Comparison of ENCODE assay signal across 1 cellular context in genomic region chr4:138555107-138555506, GRCh38.
TF ChIP-seq lines count a peak whose summit lies in the region.

No MANE protein-coding gene starts in this region.

TF ChIP-seq in GM23338, 12 proteins besides CTCF, POLR2A, EP300 and RAD21 (continued from another document):
- no peak for TF ChIP-seq REST (IDR thresholded peaks at IDR 0.05; ENCODE audit: unreplicated experiment)
- TF ChIP-seq JUNB (IDR thresholded peaks at IDR 0.05; ENCODE audit: unreplicated experiment), result no peak
- TF ChIP-seq NANOG (IDR thresholded peaks at IDR 0.05; ENCODE audit: borderline replicate concordance), result no peak
- no peak for TF ChIP-seq ZNF331 (CRISPR knock-in tag; IDR thresholded peaks at IDR 0.05; ENCODE audit: low read depth)
- TF ChIP-seq EZH2 (IDR thresholded peaks at IDR 0.05; ENCODE audit: low read depth, unreplicated experiment), result no peak
- no peak for TF ChIP-seq CREB1 (CRISPR knock-in tag; IDR thresholded peaks at IDR 0.05; ENCODE audit: low read depth)
- TF ChIP-seq STAT1 (IDR thresholded peaks at IDR 0.05; ENCODE audit: unreplicated experiment), result no peak
- TF ChIP-seq ZNF462 (CRISPR knock-in tag; IDR thresholded peaks at IDR 0.05), result no peak
- TF ChIP-seq ZNF114 (CRISPR knock-in tag; IDR thresholded peaks at IDR 0.05), result no peak
- TF ChIP-seq POLR2AphosphoS5 (IDR thresholded peaks at IDR 0.05; ENCODE audit: low read depth), result no peak
